In genomic region chr6:20158691-20159090, GRCh38 we compare ENCODE assay signal across 35 cellular contexts. TPM values are rescaled to one million over a fixed set of nuclear protein-coding genes. Genes with fewer than 3 reads are reported as not detected.
DNase-seq lines count a peak whose midpoint lies in the region; ATAC-seq, FAIRE-seq and TF ChIP-seq lines count a peak whose summit lies in the region.
"Had no signal": no experiment of that assay in that cellular context is flagged by ENCODE, and none has a peak within 500 bp of the region (broad histone marks: within the 10 kb centered on the region; RNA-seq: fewer than 3 reads in every experiment).

No MANE protein-coding gene starts in this region.

- TF ChIP-seq EP300 in K562 (IDR thresholded peaks at IDR 0.05; ENCODE audit: low read length): no peak

- H3K9ac ChIP-seq in K562 (ENCODE audit: insufficient read depth in 1 of 2, low read depth in 2 of 2, low read length in 2 of 2): no peak overlapping the region
- H3K9ac ChIP-seq: BLaER1; BLaER1 treated with 17β-estradiol and CSF1 and Interleukin-3, amounts not matched to agents 10 nM and 100 nM had no signal

- no peaks in the 10 kb centered on the region for H3K9me1 ChIP-seq in K562 (ENCODE audit: control insufficient read depth, insufficient read depth, low read length)

- H3K27me3 ChIP-seq in SJSA1 (replicated peaks) (no peaks in the 10 kb centered on the region), K562 (ENCODE audit: control insufficient read depth in 2 of 2, insufficient read depth in 2 of 2, low read length in 2 of 2) (no peaks in the 10 kb centered on the region), osteoblast (ENCODE audit: insufficient read depth, low read length) (no peaks in the 10 kb centered on the region)
- H3K27me3 ChIP-seq: BE2C; BLaER1; BLaER1 treated with 17β-estradiol and CSF1 and Interleukin-3, amounts not matched to agents 10 nM and 100 nM had no signal

- no peak for TF ChIP-seq CTCF in K562 (IDR thresholded peaks at IDR 0.05 in 2 of 3, conservative IDR thresholded peaks at IDR 0.05 in 1 of 3; ENCODE audit: insufficient read depth in 2 of 3, low read depth in 1 of 3, low read length in 3 of 3)
- no peak for TF ChIP-seq CTCF in osteoblast (IDR thresholded peaks at IDR 0.05; ENCODE audit: extremely low read depth, low read depth, low read length)

- intact Hi-C loops in K562 (cut with micrococcal nuclease): no loop called here

- FAIRE-seq in K562 (lab: Jason Lieb, UNC) (no peak), endometrium (lab: Jason Lieb, UNC) (peak; percentile 21), frontal cortex (lab: Jason Lieb, UNC) (no peak)
- FAIRE-seq: A204.1, A549, D721Med had no signal

- H3K9me3 ChIP-seq in SJSA1 (replicated peaks): no peaks in the 10 kb centered on the region
- H3K9me3 ChIP-seq in K562 (replicated peaks; ENCODE audit: control insufficient read depth, insufficient read depth, low read depth, low read length): no peaks in the 10 kb centered on the region
- H3K9me3 ChIP-seq in osteoblast (ENCODE audit: low read depth, low read length): no peaks in the 10 kb centered on the region
- H3K9me3 ChIP-seq: A549, BE2C, Caco-2 had no signal

- 15% methylated on average over 5 of the region's 5 CpGs for WGBS in K562 (ENCODE audit: insufficient coverage, low coverage, missing lambda C conversion rate)

- TF ChIP-seq RAD21 in K562 (CRISPR knock-in tag; conservative IDR thresholded peaks at IDR 0.05 in 1 of 2, IDR thresholded peaks at IDR 0.05 in 1 of 2): no peak

- in situ Hi-C loops in K562 (cut with MboI): no loop called here

- CTCF ChIA-PET in K562 (lab: Yijun Ruan, JAX; ENCODE audit: low intra/inter-chr PET ratio): no interaction called here

- TF ChIP-seq POLR2A in K562 (conservative IDR thresholded peaks at IDR 0.05): no peak

- H4K20me1 ChIP-seq in K562 (replicated peaks; ENCODE audit: control insufficient read depth, insufficient read depth, low read length) (no peaks in the 10 kb centered on the region), osteoblast (ENCODE audit: insufficient read depth, low read length) (no peaks in the 10 kb centered on the region)
- H4K20me1 ChIP-seq: BLaER1; BLaER1 treated with 17β-estradiol and CSF1 and Interleukin-3, amounts not matched to agents 10 nM and 100 nM had no signal

- H2AFZ ChIP-seq in K562 (ENCODE audit: low read depth, low read length) (no peak overlapping the region), osteoblast (ENCODE audit: low read length) (no peak overlapping the region)

- H3K79me2 ChIP-seq in K562 (ENCODE audit: control insufficient read depth, insufficient read depth, low read length): no peaks in the 10 kb centered on the region
- H3K79me2 ChIP-seq in osteoblast (ENCODE audit: insufficient read depth, low read length): no peaks in the 10 kb centered on the region

- BruUV-seq in K562 (replicated peaks; lab: Mats Ljungman, UMichigan): no TSS peak

- DNase-seq in OCI-M1 (lab: John Stamatoyannopoulos, UW) (peak; percentile 36), SJSA1 (ENCODE audit: low read depth in 1 of 2, low spot score in 2 of 2) (no peak), K562 (ENCODE audit: extremely low read depth in 1 of 4, low spot score in 3 of 4) (no peak), frontal cortex (ENCODE audit: low spot score in 2 of 2) (no peak), NCI-H2196 (lab: John Stamatoyannopoulos, UW; ENCODE audit: unreplicated experiment) (no peak), osteoblast (ENCODE audit: insufficient read length, low spot score, missing footprints) (no peak)
- DNase-seq in activated naive CD4-positive, alpha-beta T cell treated with Interleukin-2 at 50 U/mL for 16 hours: no peak
- DNase-seq: 8988T; ACHN; AML-193; BE2C; C1 segment of cervical spinal cord; Caco-2; Calu3; CD4-positive, alpha-beta memory T cell; CD4-positive, alpha-beta T cell; CD4-positive, CD25-positive, alpha-beta regulatory T cell; CD8-positive, alpha-beta memory T cell; CD8-positive, alpha-beta T cell; COR-L47; DMS 273 treated with DMSO at 0.1 percent for 48 hours; DMS153; DMS53; DMS79; DMS79 treated with DMSO at 0.1 percent for 48 hours; DND-41; EL had no signal

- POLR2A ChIA-PET in K562 (lab: Yijun Ruan, JAX): no interaction called here

- ATAC-seq in K562: no peak
- ATAC-seq: A549; CD8-positive, alpha-beta T cell had no signal

- H3K4me1 ChIP-seq in SJSA1 (replicated peaks): peaks cover 57% of the 10 kb centered on the region
- peaks cover 4 to 9% of the 10 kb centered on the region in 2 experiments; a peak in 3 of 5 replicates for H3K4me1 ChIP-seq in K562 (replicated peaks in 1 of 2; ENCODE audit: control insufficient read depth in 2 of 2, insufficient read depth in 2 of 2, low read length in 2 of 2)
- H3K4me1 ChIP-seq in osteoblast (ENCODE audit: insufficient read depth, low read length): no peaks in the 10 kb centered on the region
- H3K4me1 ChIP-seq: A549, BE2C, BLaER1 had no signal

- H3K36me3 ChIP-seq in SJSA1 (0 out of 2 replicates have a peak, but pooled peaks cover 6% of the 10 kb centered on the region), K562 (ENCODE audit: control insufficient read depth, insufficient read depth, low read length) (no peaks in the 10 kb centered on the region), osteoblast (ENCODE audit: insufficient read depth, low read length) (no peaks in the 10 kb centered on the region)
- H3K36me3 ChIP-seq: BE2C; BLaER1; BLaER1 treated with 17β-estradiol and CSF1 and Interleukin-3, amounts not matched to agents 10 nM and 100 nM had no signal

- H3K4me3 ChIP-seq in SJSA1 (no peak overlapping the region), K562 (no peak overlapping the region), osteoblast (ENCODE audit: insufficient read depth, low read length) (no peak overlapping the region)
- H3K4me3 ChIP-seq: A549; BLaER1; BLaER1 treated with 17β-estradiol and CSF1 and Interleukin-3, amounts not matched to agents 10 nM and 100 nM had no signal

- H3K4me2 ChIP-seq in K562 (ENCODE audit: insufficient read depth, low read length) (no peak overlapping the region), osteoblast (ENCODE audit: insufficient read depth, low read length) (no peak overlapping the region)
- H3K4me2 ChIP-seq: A549, BLaER1 had no signal

- H3K27ac ChIP-seq in SJSA1: peak overlapping the region; percentile 77
- H3K27ac ChIP-seq in K562 (ENCODE audit: extremely low read depth, low read depth, low read length): no peak overlapping the region
- no peak overlapping the region for H3K27ac ChIP-seq in osteoblast (ENCODE audit: low read depth, low read length)
- H3K27ac ChIP-seq: 22Rv1; A549; BLaER1; BLaER1 treated with 17β-estradiol and CSF1 and Interleukin-3, amounts not matched to agents 10 nM and 100 nM; C4-2B had no signal

TF ChIP-seq in K562, 482 proteins besides CTCF, POLR2A, EP300 and RAD21:
- no peak for TF ChIP-seq RHOXF2B (CRISPR knock-in tag; conservative IDR thresholded peaks at IDR 0.05)
- peak; percentile 62; the same call in 1 of the 2 replicates for TF ChIP-seq BHLHE40 (IDR thresholded peaks at IDR 0.05; ENCODE audit: low read length)
- no peak for TF ChIP-seq ZNF146 (CRISPR knock-in tag; IDR thresholded peaks at IDR 0.05; ENCODE audit: unreplicated experiment)
- no peak for TF ChIP-seq ZNF12 (CRISPR knock-in tag; IDR thresholded peaks at IDR 0.05)
- TF ChIP-seq MEIS2 (IDR thresholded peaks at IDR 0.05; ENCODE audit: partially characterized antibody): peak; percentile 22
- TF ChIP-seq SOX6 (IDR thresholded peaks at IDR 0.05): peak; percentile 79; the same call in 1 of the 2 replicates
- TF ChIP-seq ZC3H8 (IDR thresholded peaks at IDR 0.05): no peak

RNA-seq across cellular contexts. Expression of gene MBOAT1, which starts 53.6 kb away (rescaled TPM):
- 36.7 and 56.6 TPM in 2 replicates for total RNA-seq in SJSA1 (2014; rRNA removed; shearing (Covaris generic))
- total RNA-seq in K562 (2011; cell fraction: chromatin; rRNA removed; ENCODE audit: low replicate concordance): 21.3 and 23.7 TPM in 2 replicates
- 16.7 and 20.0 TPM in 2 replicates for total RNA-seq in K562 (2011; cell fraction: nucleolus; rRNA removed)
- total RNA-seq in K562 (2011; cell fraction: nucleoplasm; rRNA removed): 23.1 and 26.4 TPM in 2 replicates
- total RNA-seq in K562 (2014; rRNA removed) (8.8 and 10.0 TPM in 2 replicates), K562 (2014; rRNA removed; fragmentation: Illumina TruSeq; extraction: Trizol) (15.2 and 16.0 TPM in 2 replicates), K562 (2015; rRNA removed; fragmentation: Illumina TruSeq; extraction: Trizol) (14.9 and 15.1 TPM in 2 replicates), K562 (2021) (13.9 and 16.5 TPM in 2 replicates), frontal cortex (7.3 TPM), osteoblast (0.88 and 1.4 TPM in 2 replicates)
- polyA plus RNA-seq in K562 (2011; rRNA removed) (10.3 and 11.0 TPM in 2 replicates), K562 (2014; fragmentation: Illumina TruSeq; extraction: Trizol) (9.6 and 10.3 TPM in 2 replicates), K562 (2014; fragmentation: Nextera tagmentation; extraction: Ambion mirVana) (under 1 TPM; 0.13 to 0.39 TPM), K562 (2014; rRNA removed) (5.2 and 5.7 TPM in 2 replicates)
- 5.5 and 9.5 TPM in 2 replicates for polyA plus RNA-seq in K562 (2011; cell fraction: cytosol; rRNA removed)
- polyA plus RNA-seq in K562 (2011; cell fraction: nucleus; rRNA removed): 22.9 and 25.9 TPM in 2 replicates
- polyA plus RNA-seq in K562 (2012): 10.1 and 17.6 TPM in 2 replicates
- polyA minus RNA-seq in K562 (2011; rRNA and poly(A)+ RNA removed): 22.1 and 24.6 TPM in 2 replicates
- 11.5 and 12.0 TPM in 2 replicates for polyA minus RNA-seq in K562 (2011; cell fraction: cytosol; rRNA and poly(A)+ RNA removed)
- 12.0 and 16.4 TPM in 2 replicates for polyA minus RNA-seq in K562 (2011; cell fraction: nucleus; rRNA and poly(A)+ RNA removed)
